ENCODE assay signal across 20 cellular contexts in genomic region chr20:15976047-15976731, GRCh38.
DNase-seq lines count a peak whose midpoint lies in the region; ATAC-seq and TF ChIP-seq lines count a peak whose summit lies in the region.
"Had no signal": no experiment of that assay in that cellular context is flagged by ENCODE, and none has a peak within 500 bp of the region (broad histone marks: within the 10 kb centered on the region; RNA-seq: fewer than 3 reads in every experiment).

No MANE protein-coding gene starts in this region.

- DNase-seq in H9, result peak; percentile 78
- DNase-seq in NCI-H82 treated with DMSO at 0.1 percent for 48 hours (lab: John Stamatoyannopoulos, UW; ENCODE audit: unreplicated experiment), result peak; percentile 65
- DNase-seq in glutamatergic neuron, result peak; percentile 69
- DNase-seq in hepatocyte (ENCODE audit: low spot score), result no peak
- no peak for DNase-seq in CD1c-positive myeloid dendritic cell (ENCODE audit: extremely low spot score)
- DNase-seq in inferior parietal cortex (ENCODE audit: extremely low spot score), result no peak
- DNase-seq: activated B cell treated with CpG ODN at 0.5 μM for 24 hours; activated CD8-positive, alpha-beta T cell treated with anti-CD3 and anti-CD28 coated beads for 36 hours; activated T-cell treated with anti-CD3 and anti-CD28 coated beads, Interleukin-2, amount 50 U/mL, for 4 hours; immature natural killer cell; mammary epithelial cell; naive B cell; NCI-H510A treated with DMSO at 0.1 percent for 48 hours; Right ventricle myocardium superior; small intestine; stimulated activated CD4-positive, alpha-beta T cell treated with anti-CD3 and anti-CD28 coated beads, Interleukin-4, amount 100 ng/mL, for 24 hours had no signal

- no peak overlapping the region for H3K9ac ChIP-seq in H9 (ENCODE audit: extremely low read depth, insufficient read length, low read length)

- H3K9me2 ChIP-seq in hepatocyte (replicated peaks; ENCODE audit: insufficient read depth), result no peaks in the 10 kb centered on the region

- H3K79me1 ChIP-seq in H9 (ENCODE audit: insufficient read depth, low read depth, low read length, poor library complexity, severe bottlenecking), result no peaks in the 10 kb centered on the region

- H3K27ac ChIP-seq in H9 (ENCODE audit: insufficient read length, low read depth, low read length) (peak overlapping the region; percentile 63), hepatocyte (no peak overlapping the region)
- H3K27ac ChIP-seq: coronary artery had no signal

- no peak for ATAC-seq in GM19324 (IDR thresholded peaks at IDR 0.05; ENCODE audit: low FRiP score, unreplicated experiment)
- ATAC-seq: activated CD8-positive, alpha-beta T cell treated with anti-CD3 and anti-CD28 coated beads for 36 hours; activated T-cell treated with anti-CD3 and anti-CD28 coated beads, Interleukin-2, amount 50 U/mL, for 4 hours had no signal

- no peaks in the 10 kb centered on the region for H3K9me3 ChIP-seq in H9 (ENCODE audit: control insufficient read depth, low read depth, low read length)
- H3K9me3 ChIP-seq in neuron (ENCODE audit: low read length), result peaks cover 3% of the 10 kb centered on the region
- H3K9me3 ChIP-seq in hepatocyte (ENCODE audit: low read depth), result no peaks in the 10 kb centered on the region

- peak overlapping the region; percentile 94 to 99 (median 98); a peak in 6 of 7 replicates for H3K27ac Mint-ChIP-seq in H9
- H3K27ac Mint-ChIP-seq in glutamatergic neuron (ENCODE audit: unreplicated experiment), result peak overlapping the region; percentile 92
- H3K27ac Mint-ChIP-seq: activated B cell treated with CpG ODN at 0.5 μM for 24 hours; activated CD8-positive, alpha-beta T cell treated with anti-CD3 and anti-CD28 coated beads for 36 hours; activated naive CD4-positive, alpha-beta T cell treated with anti-CD3 and anti-CD28 coated beads, Interleukin-2, amount 50 U/mL, for 24 hours; immature natural killer cell had no signal

- H2AFZ ChIP-seq in H9 (ENCODE audit: low read length) (no peak overlapping the region), neuron (ENCODE audit: low read depth, low read length) (peak overlapping the region; percentile 76), hepatocyte (no peak overlapping the region)

- no peak overlapping the region for H2BK12ac ChIP-seq in H9 (ENCODE audit: insufficient read length, low read depth, low read length)

- H3K36me3 ChIP-seq in neuron (ENCODE audit: insufficient read depth, low read length), result no peaks in the 10 kb centered on the region
- H3K36me3 ChIP-seq in hepatocyte (replicated peaks; ENCODE audit: insufficient read depth, low read depth), result no peaks in the 10 kb centered on the region

- H3K27me3 ChIP-seq in H9 (ENCODE audit: insufficient read depth, low read length), result no peaks in the 10 kb centered on the region
- H3K27me3 ChIP-seq in neuron (ENCODE audit: insufficient read depth, low read length), result no peaks in the 10 kb centered on the region
- no peaks in the 10 kb centered on the region for H3K27me3 ChIP-seq in hepatocyte

- H3K79me2 ChIP-seq in H9 (ENCODE audit: insufficient read depth, low read length) (no peaks in the 10 kb centered on the region), hepatocyte (no peaks in the 10 kb centered on the region)

- no peak overlapping the region for H4K5ac ChIP-seq in H9 (ENCODE audit: insufficient read length, low read depth, low read length)

- no peak for TF ChIP-seq CTCF in H9 (conservative IDR thresholded peaks at IDR 0.05)
- TF ChIP-seq CTCF in glutamatergic neuron (IDR thresholded peaks at IDR 0.05; ENCODE audit: partially characterized antibody, unreplicated experiment), result no peak
- TF ChIP-seq CTCF in hepatocyte (IDR thresholded peaks at IDR 0.05; ENCODE audit: poor library complexity), result no peak

- H4K91ac ChIP-seq in H9 (ENCODE audit: insufficient read length, low read depth, low read length), result no peak overlapping the region

- H2BK20ac ChIP-seq in H9 (ENCODE audit: low read depth, low read length, poor library complexity, severe bottlenecking), result no peak overlapping the region

- H3K36me3 Mint-ChIP-seq in H9 (ENCODE audit: insufficient read depth in 1 of 3, low read depth in 3 of 3) (peaks cover 26 to 41% (median 30%) of the 10 kb centered on the region in 3 experiments), glutamatergic neuron (ENCODE audit: unreplicated experiment) (peaks cover 26% of the 10 kb centered on the region)
- H3K36me3 Mint-ChIP-seq: activated naive CD4-positive, alpha-beta T cell treated with anti-CD3 and anti-CD28 coated beads, Interleukin-2, amount 50 U/mL, for 24 hours had no signal

- H3K9me3 Mint-ChIP-seq in H9, result peaks cover 33 to 38% of the 10 kb centered on the region in 2 experiments
- H3K9me3 Mint-ChIP-seq in glutamatergic neuron (ENCODE audit: unreplicated experiment), result peaks cover 7% of the 10 kb centered on the region

- H3K4me1 ChIP-seq in H9 (ENCODE audit: insufficient read depth, low read length), result peaks cover 4% of the 10 kb centered on the region; the same call in 1 of the 2 replicates
- peaks cover 18% of the 10 kb centered on the region for H3K4me1 ChIP-seq in neuron (ENCODE audit: insufficient read depth, low read length)
- H3K4me1 ChIP-seq in hepatocyte (ENCODE audit: insufficient read depth), result no peaks in the 10 kb centered on the region

- H3K56ac ChIP-seq in H9 (ENCODE audit: insufficient read length, low read depth, low read length), result no peak overlapping the region

- H3K4me2 ChIP-seq in H9 (ENCODE audit: insufficient read depth, insufficient read length, low read length) (no peak overlapping the region), hepatocyte (no peak overlapping the region)

- H3K14ac ChIP-seq in H9 (ENCODE audit: insufficient read depth, low read length), result no peak overlapping the region

- H2BK15ac ChIP-seq in H9 (ENCODE audit: low read depth, low read length), result no peak overlapping the region

- H3K27me3 Mint-ChIP-seq in H9 (ENCODE audit: low read depth) (no peaks in the 10 kb centered on the region), glutamatergic neuron (ENCODE audit: unreplicated experiment) (peaks cover 3% of the 10 kb centered on the region)
- H3K27me3 Mint-ChIP-seq: activated B cell treated with CpG ODN at 0.5 μM for 24 hours; activated CD8-positive, alpha-beta T cell treated with anti-CD3 and anti-CD28 coated beads for 36 hours; activated naive CD4-positive, alpha-beta T cell treated with anti-CD3 and anti-CD28 coated beads, Interleukin-2, amount 50 U/mL, for 24 hours; naive B cell had no signal

- H3K18ac ChIP-seq in H9 (ENCODE audit: insufficient read length, low read depth, low read length), result no peak overlapping the region

- no peaks in the 10 kb centered on the region for H3K23me2 ChIP-seq in H9 (ENCODE audit: insufficient read length, low read depth, low read length, poor library complexity, severe bottlenecking)

- WGBS in H9 (ENCODE audit: extremely low coverage, insufficient read length, low lambda C conversion rate), result no CpG with 5 or more reads among the region's 5 CpGs
- WGBS in hepatocyte (ENCODE audit: low lambda C conversion rate, missing lambda C conversion rate), result 42% methylated on average over 5 of the region's 5 CpGs

- H3K4me1 Mint-ChIP-seq in H9, result peaks cover 48 to 50% of the 10 kb centered on the region in 2 experiments
- H3K4me1 Mint-ChIP-seq in glutamatergic neuron (ENCODE audit: low read depth, unreplicated experiment), result peaks cover 38% of the 10 kb centered on the region
- H3K4me1 Mint-ChIP-seq: activated naive CD4-positive, alpha-beta T cell treated with anti-CD3 and anti-CD28 coated beads, Interleukin-2, amount 50 U/mL, for 24 hours; immature natural killer cell had no signal

- no peak overlapping the region for H3K23ac ChIP-seq in H9 (ENCODE audit: insufficient read length, low read depth, low read length)

- H4K8ac ChIP-seq in H9 (replicated peaks; ENCODE audit: insufficient read length, low read depth, low read length), result no peak overlapping the region

- H4K20me1 ChIP-seq in H9 (ENCODE audit: control insufficient read depth, insufficient read depth, insufficient read length), result no peaks in the 10 kb centered on the region
- H4K20me1 ChIP-seq in hepatocyte (ENCODE audit: insufficient read depth, poor library complexity, severe bottlenecking), result no peaks in the 10 kb centered on the region

- no peak overlapping the region for H3K4ac ChIP-seq in H9 (ENCODE audit: low read depth, low read length)

- H3K4me3 Mint-ChIP-seq in H9, result peak overlapping the region in 1 of 2 experiments; percentile 35; a peak in 2 of 5 replicates
- H3K4me3 Mint-ChIP-seq in glutamatergic neuron (ENCODE audit: unreplicated experiment), result peak overlapping the region; percentile 61
- H3K4me3 Mint-ChIP-seq: activated B cell treated with CpG ODN at 0.5 μM for 24 hours; activated CD8-positive, alpha-beta T cell treated with anti-CD3 and anti-CD28 coated beads for 36 hours; activated naive CD4-positive, alpha-beta T cell treated with anti-CD3 and anti-CD28 coated beads, Interleukin-2, amount 50 U/mL, for 24 hours; activated T-cell treated with anti-CD3 and anti-CD28 coated beads, Interleukin-2, amount 50 U/mL, for 4 hours; immature natural killer cell had no signal

- H2BK5ac ChIP-seq in H9 (ENCODE audit: insufficient read length, low read length), result no peak overlapping the region

- no peak overlapping the region for H3K4me3 ChIP-seq in neuron (ENCODE audit: low read length)
- H3K4me3 ChIP-seq in hepatocyte, result no peak overlapping the region
- H3K4me3 ChIP-seq: coronary artery had no signal

- H3T11ph ChIP-seq in H9 (ENCODE audit: low read length), result no peak overlapping the region

- no peak overlapping the region for H2BK120ac ChIP-seq in H9 (ENCODE audit: low read depth, low read length, poor library complexity, severe bottlenecking)

- H2AK5ac ChIP-seq in H9 (ENCODE audit: insufficient read length, low read length), result no peak overlapping the region

Comparison
In these comparisons a context has a peak if more than half of its experiments do, and no peak if none do; other contexts are left out.
1. DNase-seq: peak in H9 (single experiment), NCI-H82 treated with DMSO at 0.1 percent for 48 hours (single experiment) and glutamatergic neuron (single experiment); none in hepatocyte (single experiment), CD1c-positive myeloid dendritic cell (single experiment) and inferior parietal cortex (single experiment).